Comparison of ENCODE assay signal across 8 cellular contexts in the genomic region with DNA sequence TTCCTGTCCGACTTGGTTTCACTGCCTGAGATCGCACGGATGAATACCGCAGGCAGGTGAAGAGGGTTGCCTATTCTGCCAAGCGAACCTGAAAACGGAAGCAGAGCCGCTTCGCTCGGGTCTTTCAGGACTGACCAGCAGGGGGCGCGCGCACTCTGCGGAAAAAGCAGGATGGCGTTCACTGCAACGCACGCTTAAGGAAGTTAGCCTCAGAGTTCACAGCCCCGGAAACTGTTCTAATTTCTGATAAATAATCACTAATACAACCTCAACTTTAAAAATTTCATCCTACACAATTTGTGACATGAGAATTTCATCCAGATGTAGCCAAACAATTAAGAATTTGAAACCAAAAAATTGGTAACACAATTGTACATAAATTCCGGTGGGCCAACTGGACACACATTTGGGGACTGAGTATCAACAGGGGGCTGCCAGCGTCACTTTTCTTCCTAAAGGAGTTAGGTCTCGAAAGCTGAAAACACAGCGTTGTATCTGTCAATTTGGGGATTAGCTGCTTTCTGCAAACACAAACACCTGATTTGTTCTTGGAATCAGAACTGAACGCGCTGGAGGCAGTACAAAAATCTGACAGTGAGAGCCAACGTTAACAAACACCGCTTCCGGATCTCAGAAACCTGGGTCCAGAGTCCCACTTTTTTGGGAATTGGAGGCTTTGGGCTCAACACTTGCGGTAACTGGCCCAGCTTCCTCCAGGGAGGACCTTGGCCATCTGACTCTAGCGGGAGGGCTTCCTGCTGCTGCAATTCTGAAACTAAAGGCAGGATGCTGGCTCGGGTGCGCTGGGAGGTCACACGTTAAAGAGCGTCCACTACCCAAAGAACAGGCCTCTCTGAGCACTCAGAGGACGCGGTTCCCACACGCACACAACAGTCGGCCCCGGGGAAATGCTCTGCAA. TPM values are rescaled to one million over a fixed set of nuclear protein-coding genes. Genes with fewer than 3 reads are reported as not detected.
DNase-seq lines count a peak whose midpoint lies in the region; ATAC-seq and TF ChIP-seq lines count a peak whose summit lies in the region.

No MANE protein-coding gene starts in this region.

- peak overlapping the region; percentile 83 for H3K27ac Mint-ChIP-seq in type B pancreatic cell

- H3K36me3 Mint-ChIP-seq in type B pancreatic cell, result peaks cover 11% of the 10 kb centered on the region

- H3K9me3 Mint-ChIP-seq in type B pancreatic cell, result no peaks in the 10 kb centered on the region

- H3K4me3 Mint-ChIP-seq in type B pancreatic cell, result peak overlapping the region; percentile 34

- intact Hi-C loops in head of caudate nucleus (cut with DNase I), result loop anchor here (5.0 to 10.0 kb wide), 3 partner anchors 145 to 412 kb away; no protein-coding TSS in a partner anchor
- intact Hi-C loops in posterior cingulate gyrus (cut with DNase I), result loop anchor here (1.0 to 10.0 kb wide), 5 partner anchors 145 to 412 kb away; no protein-coding TSS in a partner anchor

- ATAC-seq in GM21717 (IDR thresholded peaks at IDR 0.05; ENCODE audit: unreplicated experiment), result peak; percentile 76

- H3K27me3 Mint-ChIP-seq in type B pancreatic cell, result no peaks in the 10 kb centered on the region

- DNase-seq in DMS53 (lab: John Stamatoyannopoulos, UW), result peak; percentile 91
- peak; percentile 75 for DNase-seq in M059J (ENCODE audit: low read depth)
- DNase-seq in SKM-1 (lab: John Stamatoyannopoulos, UW; ENCODE audit: unreplicated experiment), result peak; percentile 56
- peak; percentile 88 for DNase-seq in activated naive CD4-positive, alpha-beta T cell treated with anti-CD3 and anti-CD28 coated beads, Interleukin-2, amount 50 U/mL, for 16 hours
- peak; percentile 78 to 97 (median 90) for DNase-seq in head of caudate nucleus
- peak; percentile 77 to 98 (median 91) for DNase-seq in posterior cingulate gyrus
- peak; percentile 91 for DNase-seq in type B pancreatic cell (ENCODE audit: extremely low spot score, unreplicated experiment)

- TF ChIP-seq CTCF in type B pancreatic cell (conservative IDR thresholded peaks at IDR 0.05), result peak; percentile 98

- peaks cover 40% of the 10 kb centered on the region for H3K4me1 Mint-ChIP-seq in type B pancreatic cell (ENCODE audit: unreplicated experiment)

RNA-seq across cellular contexts. Expression of a gene that starts 8.8 kb away (rescaled TPM):
- 75.3 and 89.8 TPM in 2 replicates for total RNA-seq in M059J (2014; rRNA removed; shearing (Covaris generic))
- total RNA-seq in type B pancreatic cell (ENCODE audit: low replicate concordance), result 23.6 and 57.2 TPM in 2 replicates

Comparison
In these comparisons a context has a peak if more than half of its experiments do, and no peak if none do; other contexts are left out.
1. Peak in every context shown above with its lines: DNase-seq and ATAC-seq.